ENCODE assay signal across 11 cellular contexts in genomic region chr19:13095393-13095784, GRCh38. TPM values are rescaled to one million over a fixed set of nuclear protein-coding genes. Genes with fewer than 3 reads are reported as not detected.
DNase-seq lines count a peak whose midpoint lies in the region; ATAC-seq, FAIRE-seq and TF ChIP-seq lines count a peak whose summit lies in the region.
"Had no signal": no experiment of that assay in that cellular context is flagged by ENCODE, and none has a peak within 500 bp of the region (broad histone marks: within the 10 kb centered on the region; RNA-seq: fewer than 3 reads in every experiment).

No MANE protein-coding gene starts in this region.

- no peaks in the 10 kb centered on the region for H3K9me3 ChIP-seq in CD4-positive, CD25-positive, alpha-beta regulatory T cell (ENCODE audit: control insufficient read depth in 2 of 2, low read length in 2 of 2)
- H3K9me3 ChIP-seq in WERI-Rb-1 (ENCODE audit: severe bottlenecking) (no peaks in the 10 kb centered on the region), small intestine (ENCODE audit: control insufficient read depth, low read depth) (no peaks in the 10 kb centered on the region)

- no TSS peak for BruUV-seq in Calu3 (replicated peaks; lab: Mats Ljungman, UMichigan)

- no peak for TF ChIP-seq CTCF in nephron progenitor cell (IDR thresholded peaks at IDR 0.05)
- TF ChIP-seq CTCF in Calu3 (IDR thresholded peaks at IDR 0.05; ENCODE audit: unreplicated experiment), result no peak
- no peak for TF ChIP-seq CTCF in WERI-Rb-1 (IDR thresholded peaks at IDR 0.05; ENCODE audit: low read depth, low read length)

- H3K9me3 Mint-ChIP-seq in CD4-positive, CD25-positive, alpha-beta regulatory T cell, result peaks cover 0 to 2% (median 0%) of the 10 kb centered on the region in 7 donors
- peaks cover 0 to 1% (median 0%) of the 10 kb centered on the region in 3 donors for H3K9me3 Mint-ChIP-seq in IgD-negative memory B cell
- H3K9me3 Mint-ChIP-seq in nephron progenitor cell, result peaks cover 6% of the 10 kb centered on the region
- H3K9me3 Mint-ChIP-seq in Calu3 (ENCODE audit: low read depth, unreplicated experiment), result no peaks in the 10 kb centered on the region
- H3K9me3 Mint-ChIP-seq: mesothelial cell of epicardium had no signal

- peak; percentile 21 to 59 (median 34) for DNase-seq in CD4-positive, CD25-positive, alpha-beta regulatory T cell
- DNase-seq in ecto neural progenitor cell (ENCODE audit: low spot score) (peak; percentile 73), nephron progenitor cell (peak; percentile 42), Calu3 (no peak), WERI-Rb-1 (no peak), small intestine (no peak)
- DNase-seq in activated CD4-positive, CD25-positive, alpha-beta regulatory T cell (lab: John Stamatoyannopoulos, UW), result no peak
- DNase-seq: activated naive CD4-positive, alpha-beta T cell; NCI-H446 had no signal

- intact Hi-C loops in Calu3 (cut with micrococcal nuclease; ENCODE audit: unreplicated experiment), result no loop called here

- WGBS in small intestine, 3 donors, result 47 to 91% (median 75%) methylated on average over 19 to 25 of the region's 25 CpGs

- H3K27me3 Mint-ChIP-seq in CD4-positive, CD25-positive, alpha-beta regulatory T cell, result peaks cover 24% of the 10 kb centered on the region
- peaks cover 5% of the 10 kb centered on the region for H3K27me3 Mint-ChIP-seq in IgD-negative memory B cell
- peaks cover 93% of the 10 kb centered on the region for H3K27me3 Mint-ChIP-seq in nephron progenitor cell (ENCODE audit: low read depth, poor library complexity)
- no peaks in the 10 kb centered on the region for H3K27me3 Mint-ChIP-seq in Calu3 (ENCODE audit: unreplicated experiment)

- ATAC-seq in CD4-positive, CD25-positive, alpha-beta regulatory T cell (ENCODE audit: low read depth in 2 of 2), result no peak

- H3K36me3 Mint-ChIP-seq in CD4-positive, CD25-positive, alpha-beta regulatory T cell, result peaks cover 5% of the 10 kb centered on the region
- H3K36me3 Mint-ChIP-seq in IgD-negative memory B cell (peaks cover 1% of the 10 kb centered on the region), nephron progenitor cell (ENCODE audit: low read depth) (peaks cover 5% of the 10 kb centered on the region), Calu3 (ENCODE audit: insufficient read depth, unreplicated experiment) (peaks cover 19% of the 10 kb centered on the region)

- peaks cover 66% of the 10 kb centered on the region for H3K4me1 ChIP-seq in CD4-positive, CD25-positive, alpha-beta regulatory T cell (ENCODE audit: control insufficient read depth, insufficient read depth, low read length, poor library complexity, severe bottlenecking)
- peaks cover 2 to 10% of the 10 kb centered on the region in 2 donors for H3K4me1 ChIP-seq in small intestine (ENCODE audit: control insufficient read depth in 2 of 2, insufficient read depth in 1 of 2, low read depth in 1 of 2, low read length in 1 of 2)

- H3K27me3 ChIP-seq in CD4-positive, CD25-positive, alpha-beta regulatory T cell (ENCODE audit: control insufficient read depth, insufficient read depth, low read length), result no peaks in the 10 kb centered on the region
- H3K27me3 ChIP-seq in WERI-Rb-1 (ENCODE audit: insufficient read depth, low read depth, severe bottlenecking), result no peaks in the 10 kb centered on the region
- peaks cover 0 to 2% of the 10 kb centered on the region in 2 donors for H3K27me3 ChIP-seq in small intestine (ENCODE audit: control insufficient read depth in 2 of 2, insufficient read depth in 2 of 2, low read length in 2 of 2)

- H3K4me3 ChIP-seq in CD4-positive, CD25-positive, alpha-beta regulatory T cell (ENCODE audit: low read depth, low read length), result no peak overlapping the region
- H3K4me3 ChIP-seq in WERI-Rb-1 (ENCODE audit: low read depth, low read length) (no peak overlapping the region), small intestine (ENCODE audit: low read depth in 1 of 2, low read length in 2 of 2) (no peak overlapping the region)

- CTCF ChIA-PET in Calu3 (lab: Charles Lee), result interaction anchor here (2.4 to 3.9 kb wide), 2 partner anchors 34 to 118 kb away, joined by 15 to 35 read pairs; no protein-coding TSS in a partner anchor

- H3K36me3 ChIP-seq in CD4-positive, CD25-positive, alpha-beta regulatory T cell (ENCODE audit: control insufficient read depth, insufficient read depth, low read length), result no peaks in the 10 kb centered on the region
- no peaks in the 10 kb centered on the region for H3K36me3 ChIP-seq in WERI-Rb-1
- no peaks in the 10 kb centered on the region for H3K36me3 ChIP-seq in small intestine (ENCODE audit: control insufficient read depth in 2 of 2, insufficient read depth in 2 of 2, low read length in 2 of 2)

- H3K27ac Mint-ChIP-seq in CD4-positive, CD25-positive, alpha-beta regulatory T cell, result no peak overlapping the region
- peak overlapping the region; percentile 16 to 96 (median 95) for H3K27ac Mint-ChIP-seq in IgD-negative memory B cell
- H3K27ac Mint-ChIP-seq in nephron progenitor cell, result no peak overlapping the region
- H3K27ac Mint-ChIP-seq in Calu3 (ENCODE audit: unreplicated experiment), result no peak overlapping the region

- peak overlapping the region; percentile 23 for H3K27ac ChIP-seq in CD4-positive, CD25-positive, alpha-beta regulatory T cell (ENCODE audit: insufficient read depth, low read length, poor library complexity, severe bottlenecking)
- H3K27ac ChIP-seq in WERI-Rb-1 (no peak overlapping the region), small intestine (ENCODE audit: low read depth in 1 of 2, low read length in 1 of 2) (no peak overlapping the region)

- peaks cover 5 to 46% (median 29%) of the 10 kb centered on the region in 4 donors for H3K4me1 Mint-ChIP-seq in CD4-positive, CD25-positive, alpha-beta regulatory T cell
- H3K4me1 Mint-ChIP-seq in IgD-negative memory B cell (peaks cover 20 to 25% (median 23%) of the 10 kb centered on the region in 3 donors), nephron progenitor cell (peaks cover 28% of the 10 kb centered on the region), Calu3 (ENCODE audit: low read depth, unreplicated experiment) (no peaks in the 10 kb centered on the region)

- peak overlapping the region in 3 of 4 donors; percentile 66 to 92 (median 89) for H3K4me3 Mint-ChIP-seq in CD4-positive, CD25-positive, alpha-beta regulatory T cell
- peak overlapping the region; percentile 90 to 99 (median 94) for H3K4me3 Mint-ChIP-seq in IgD-negative memory B cell
- peak overlapping the region; percentile 61 for H3K4me3 Mint-ChIP-seq in nephron progenitor cell
- H3K4me3 Mint-ChIP-seq in Calu3 (ENCODE audit: low read depth, unreplicated experiment), result no peak overlapping the region

- FAIRE-seq in small intestine (lab: Jason Lieb, UNC), result no peak

RNA-seq across cellular contexts. Expression of gene LYL1, which starts 7.3 kb away (rescaled TPM):
- total RNA-seq in CD4-positive, CD25-positive, alpha-beta regulatory T cell, result 8.7 TPM
- 10 to 100 TPM in 1 of 4 donors, 1 to 10 TPM in 3; 6.5 to 14.2 (median 7.5) TPM for polyA plus RNA-seq in CD4-positive, CD25-positive, alpha-beta regulatory T cell
- polyA plus RNA-seq in IgD-negative memory B cell (90.1 TPM), small intestine (1 to 10 TPM in 2 of 3 donors, under 1 TPM in 1; 0.67 to 8.9 (median 3.2) TPM)
- total RNA-seq in Calu3 (2022), result 0.32 TPM in 1 of 2 replicates, not detected in the other

RNA-seq across cellular contexts. Expression of gene TRMT1, which starts 21.2 kb away (rescaled TPM):
- 57.6 TPM for total RNA-seq in CD4-positive, CD25-positive, alpha-beta regulatory T cell
- polyA plus RNA-seq in CD4-positive, CD25-positive, alpha-beta regulatory T cell, result 10 to 100 TPM; 16.0 to 22.3 (median 19.9) TPM
- polyA plus RNA-seq in IgD-negative memory B cell, result 30.7 TPM
- total RNA-seq in Calu3 (2022), result 36.5 and 40.2 TPM in 2 replicates
- polyA plus RNA-seq in small intestine, result 10 to 100 TPM; 18.6 to 37.5 (median 26.8) TPM

RNA-seq across cellular contexts. Expression of gene NACC1, which starts 22.7 kb away (rescaled TPM):
- total RNA-seq in CD4-positive, CD25-positive, alpha-beta regulatory T cell, result 25.4 TPM
- polyA plus RNA-seq in CD4-positive, CD25-positive, alpha-beta regulatory T cell, result 1 to 10 TPM in 2 of 4 donors, under 1 TPM in 2; 0.71 to 2.5 (median 1.2) TPM
- polyA plus RNA-seq in IgD-negative memory B cell (2.7 TPM), small intestine (10 to 100 TPM in 2 of 3 donors, 1 to 10 TPM in 1; 7.6 to 51.6 (median 14.3) TPM)
- 80.9 and 83.1 TPM in 2 replicates for total RNA-seq in Calu3 (2022)

RNA-seq across cellular contexts. Expression of gene STX10, which starts 54.8 kb away (rescaled TPM):
- total RNA-seq in CD4-positive, CD25-positive, alpha-beta regulatory T cell, result 56.5 TPM
- polyA plus RNA-seq in CD4-positive, CD25-positive, alpha-beta regulatory T cell, result 10 to 100 TPM; 52.4 to 68.2 (median 58.9) TPM
- 52.8 TPM for polyA plus RNA-seq in IgD-negative memory B cell
- total RNA-seq in Calu3 (2022), result 52.3 and 52.7 TPM in 2 replicates
- 100 to 1,000 TPM; 123 to 162 (median 153) TPM for polyA plus RNA-seq in small intestine

RNA-seq across cellular contexts. Expression of gene IER2, which starts 54.8 kb away (rescaled TPM):
- total RNA-seq in CD4-positive, CD25-positive, alpha-beta regulatory T cell, result 478 TPM
- 100 to 1,000 TPM; 144 to 234 (median 197) TPM for polyA plus RNA-seq in CD4-positive, CD25-positive, alpha-beta regulatory T cell
- polyA plus RNA-seq in IgD-negative memory B cell (350 TPM), small intestine (100 to 1,000 TPM in 1 of 3 donors, 10 to 100 TPM in 2; 67.5 to 130 (median 82.1) TPM)
- 96.3 and 108 TPM in 2 replicates for total RNA-seq in Calu3 (2022)

Comparison
In these comparisons a context has a peak if more than half of its experiments do, and no peak if none do; other contexts are left out.
1. DNase-seq: peak in CD4-positive, CD25-positive, alpha-beta regulatory T cell (3 of 3), ecto neural progenitor cell (single experiment) and nephron progenitor cell (single experiment); none in Calu3 (single experiment), WERI-Rb-1 (single experiment), small intestine (single experiment) and activated CD4-positive, CD25-positive, alpha-beta regulatory T cell (0 of 4).
2. H3K27ac Mint-ChIP-seq: peak in IgD-negative memory B cell (3 of 3); none in CD4-positive, CD25-positive, alpha-beta regulatory T cell (0 of 3), nephron progenitor cell (single experiment) and Calu3 (single experiment).